In genomic region chr16:85661131-85662035, GRCh38 we compare ENCODE assay signal across 15 cellular contexts.
"Had no signal": no experiment of that assay in that cellular context is flagged by ENCODE, and none has a peak within 500 bp of the region (broad histone marks: within the 10 kb centered on the region; RNA-seq: fewer than 3 reads in every experiment).

No MANE protein-coding gene starts in this region.

- H3K4me3 ChIP-seq: breast epithelium, lung, thoracic aorta had no signal

- H3K27ac ChIP-seq: breast epithelium, thoracic aorta had no signal

- ATAC-seq: activated T-cell treated with anti-CD3 and anti-CD28 coated beads, Interleukin-2, amount 50 U/mL, for 72 hours; naive thymus-derived CD4-positive, alpha-beta T cell had no signal

- H3K27me3 ChIP-seq: breast epithelium had no signal

- H3K27ac Mint-ChIP-seq: activated CD4-positive, alpha-beta memory T cell treated with anti-CD3 and anti-CD28 coated beads for 36 hours; activated naive CD8-positive, alpha-beta T cell treated with anti-CD3 and anti-CD28 coated beads, Interleukin-2, amount 10 ng/mL, durations not matched to agents 7 days and 5 days; activated T-cell treated with anti-CD3 and anti-CD28 coated beads, Interleukin-2, amount 50 U/mL, for 72 hours; naive thymus-derived CD4-positive, alpha-beta T cell; progenitor cell of endocrine pancreas; stimulated activated naive CD8-positive, alpha-beta T cell treated with anti-CD3 and anti-CD28 coated beads, Interleukin-15, Interleukin-2, amounts not matched to agents 100 ng/mL and 50 ng/mL, for 24 hours had no signal

- H3K9me3 Mint-ChIP-seq: activated CD4-positive, alpha-beta memory T cell treated with anti-CD3 and anti-CD28 coated beads for 36 hours; activated naive CD8-positive, alpha-beta T cell treated with anti-CD3 and anti-CD28 coated beads, Interleukin-2, amount 10 ng/mL, durations not matched to agents 7 days and 5 days; activated T-cell treated with anti-CD3 and anti-CD28 coated beads, Interleukin-2, amount 50 U/mL, for 72 hours; naive thymus-derived CD4-positive, alpha-beta T cell; stimulated activated naive CD8-positive, alpha-beta T cell treated with anti-CD3 and anti-CD28 coated beads, Interleukin-15, Interleukin-2, amounts not matched to agents 100 ng/mL and 50 ng/mL, for 24 hours had no signal

- H3K27me3 Mint-ChIP-seq: activated CD4-positive, alpha-beta memory T cell treated with anti-CD3 and anti-CD28 coated beads for 36 hours; activated naive CD8-positive, alpha-beta T cell treated with anti-CD3 and anti-CD28 coated beads, Interleukin-2, amount 10 ng/mL, durations not matched to agents 7 days and 5 days; naive thymus-derived CD4-positive, alpha-beta T cell; progenitor cell of endocrine pancreas; stimulated activated naive CD8-positive, alpha-beta T cell treated with anti-CD3 and anti-CD28 coated beads, Interleukin-15, Interleukin-2, amounts not matched to agents 100 ng/mL and 50 ng/mL, for 24 hours had no signal

- DNase-seq: activated CD4-positive, alpha-beta memory T cell treated with anti-CD3 and anti-CD28 coated beads for 36 hours; activated gamma-delta T cell treated with Interleukin-2 at 50 U/mL for 16 hours; activated naive CD8-positive, alpha-beta T cell treated with anti-CD3 and anti-CD28 coated beads, Interleukin-2, amount 10 ng/mL, durations not matched to agents 7 days and 5 days; activated T-cell treated with anti-CD3 and anti-CD28 coated beads, Interleukin-2, amount 50 U/mL, for 72 hours; anterior cingulate cortex; foreskin melanocyte; naive thymus-derived CD4-positive, alpha-beta T cell; nucleus accumbens; stimulated activated CD4-positive, alpha-beta T cell treated with anti-CD3 and anti-CD28 coated beads, Interleukin-2, amount 100 ng/mL, for 48 hours; stimulated activated CD8-positive, alpha-beta memory T cell treated with anti-CD3 and anti-CD28 coated beads, Interleukin-4, amount 100 ng/mL, for 48 hours had no signal

- H3K9me3 ChIP-seq: breast epithelium, thoracic aorta had no signal

- H3K4me3 Mint-ChIP-seq: activated CD4-positive, alpha-beta memory T cell treated with anti-CD3 and anti-CD28 coated beads for 36 hours; activated naive CD8-positive, alpha-beta T cell treated with anti-CD3 and anti-CD28 coated beads, Interleukin-2, amount 10 ng/mL, durations not matched to agents 7 days and 5 days; activated T-cell treated with anti-CD3 and anti-CD28 coated beads, Interleukin-2, amount 50 U/mL, for 72 hours; naive thymus-derived CD4-positive, alpha-beta T cell; stimulated activated naive CD8-positive, alpha-beta T cell treated with anti-CD3 and anti-CD28 coated beads, Interleukin-15, Interleukin-2, amounts not matched to agents 100 ng/mL and 50 ng/mL, for 24 hours had no signal

- H3K4me1 Mint-ChIP-seq: activated naive CD8-positive, alpha-beta T cell treated with anti-CD3 and anti-CD28 coated beads, Interleukin-2, amount 10 ng/mL, durations not matched to agents 7 days and 5 days had no signal
